In genomic region chr2:107572890-107573289, GRCh38 we compare ENCODE assay signal across 8 cellular contexts.
DNase-seq lines count a peak whose midpoint lies in the region; FAIRE-seq and TF ChIP-seq lines count a peak whose summit lies in the region.
"Not testable (repeated sequence)": the region's sequence is repeated elsewhere in the genome, so short reads cannot be mapped to it uniquely, and the experiment has no call there.

No MANE protein-coding gene starts in this region.

- H3K4me1 ChIP-seq in kidney (ENCODE audit: control insufficient read depth in 1 of 2, insufficient read depth in 1 of 2, low read depth in 1 of 2, low read length in 2 of 2), result not testable (repeated sequence)

- not testable (repeated sequence) for DNase-seq in AG09319 (ENCODE audit: extremely low read depth, low read depth); kidney
- DNase-seq in GM12865 (ENCODE audit: low read depth) (peak; percentile 2), MG63 (peak; percentile 16), RPMI7951 (ENCODE audit: low read depth) (peak; percentile 50), activated T-cell treated with anti-CD3 and anti-CD28 coated beads for 48 hours (ENCODE audit: low read depth) (peak; percentile 1), epithelial cell of esophagus (ENCODE audit: low read depth) (peak; percentile 19)
- DNase-seq in stimulated activated CD4-positive, alpha-beta T cell treated with anti-CD3 and anti-CD28 coated beads, Interleukin-15, amount 100 ng/mL, for 24 hours, result peak; percentile 23

- not testable (repeated sequence) for H3K27ac ChIP-seq in kidney (ENCODE audit: low read depth in 2 of 2, low read length in 2 of 2)

- not testable (repeated sequence) for H3K36me3 ChIP-seq in MG63; kidney (ENCODE audit: control insufficient read depth in 1 of 2, insufficient read depth in 2 of 2, low read length in 2 of 2)

- TF ChIP-seq CTCF in AG09319 (IDR thresholded peaks at IDR 0.05; ENCODE audit: low read depth, low read length) (peak; percentile 11), GM12865 (IDR thresholded peaks at IDR 0.05; ENCODE audit: insufficient read depth, low read depth, low read length, missing control alignments) (peak; percentile 5), epithelial cell of esophagus (IDR thresholded peaks at IDR 0.05; ENCODE audit: insufficient read depth, low read depth, low read length, missing control alignments) (peak; percentile 38), kidney (IDR thresholded peaks at IDR 0.05; ENCODE audit: borderline replicate concordance, extremely low read depth, insufficient read depth) (peak; percentile 5)

- not testable (repeated sequence) for FAIRE-seq in kidney (lab: Jason Lieb, UNC)

- H3K4me3 ChIP-seq in GM12865 (ENCODE audit: low read depth, low read length); MG63; epithelial cell of esophagus (ENCODE audit: low read length); kidney (ENCODE audit: low read length in 2 of 2): not testable (repeated sequence)

- not testable (repeated sequence) for H3K9ac ChIP-seq in kidney (ENCODE audit: low read length in 2 of 2)

- H3K9me3 ChIP-seq in MG63; kidney (ENCODE audit: control insufficient read depth in 1 of 2, low read length in 2 of 2): not testable (repeated sequence)

- not testable (repeated sequence) for H3K27me3 ChIP-seq in MG63

- intact Hi-C loops in kidney (cut with DNase I), result not testable (repeated sequence)
